1 cellular context compared by ENCODE assay signal in genomic region chr6:45326698-45327417, GRCh38.
TF ChIP-seq lines count a peak whose summit lies in the region.

No MANE protein-coding gene starts in this region.

TF ChIP-seq in K562, 482 proteins besides CTCF, POLR2A, EP300 and RAD21:
- no peak for TF ChIP-seq ZNF431 (CRISPR knock-in tag; IDR thresholded peaks at IDR 0.05)
- TF ChIP-seq RNF219 (CRISPR knock-in tag; IDR thresholded peaks at IDR 0.05) = no peak
- no peak for TF ChIP-seq TEAD2 (tag; IDR thresholded peaks at IDR 0.05)
- no peak for TF ChIP-seq ETV1 (tag; conservative IDR thresholded peaks at IDR 0.05; ENCODE audit: low read depth)
- TF ChIP-seq ZNF133 (CRISPR knock-in tag; IDR thresholded peaks at IDR 0.05) = no peak
- no peak for TF ChIP-seq ZNF224 (CRISPR knock-in tag; IDR thresholded peaks at IDR 0.05)
- no peak for TF ChIP-seq ZNF395 (CRISPR knock-in tag; IDR thresholded peaks at IDR 0.05)
- TF ChIP-seq ZNF699 (CRISPR knock-in tag; IDR thresholded peaks at IDR 0.05; ENCODE audit: insufficient replicate concordance) = no peak
- no peak for TF ChIP-seq MCM3 (IDR thresholded peaks at IDR 0.05)
- no peak for TF ChIP-seq CHAMP1 (IDR thresholded peaks at IDR 0.05)
- no peak for TF ChIP-seq POLR2G (IDR thresholded peaks at IDR 0.05; ENCODE audit: low read depth, low read length)
- no peak for TF ChIP-seq JUN (IDR thresholded peaks at IDR 0.05; ENCODE audit: borderline replicate concordance, low read depth, low read length)
- no peak for TF ChIP-seq JUN (CRISPR knock-in tag; IDR thresholded peaks at IDR 0.05; ENCODE audit: borderline replicate concordance)
- no peak for TF ChIP-seq ZNF143 (CRISPR knock-in tag; IDR thresholded peaks at IDR 0.05)
- no peak for TF ChIP-seq MCM5 (IDR thresholded peaks at IDR 0.05; ENCODE audit: low read depth)
- TF ChIP-seq HES1 (IDR thresholded peaks at IDR 0.05; ENCODE audit: low read depth) = no peak
- no peak for TF ChIP-seq ZNF407 (IDR thresholded peaks at IDR 0.05; ENCODE audit: low read depth)
- TF ChIP-seq HMGXB4 (CRISPR knock-in tag; IDR thresholded peaks at IDR 0.05) = no peak
- TF ChIP-seq MCM2 (IDR thresholded peaks at IDR 0.05; ENCODE audit: low read depth) = no peak
- TF ChIP-seq ZNF561 (CRISPR knock-in tag; conservative IDR thresholded peaks at IDR 0.05) = no peak
- no peak for TF ChIP-seq ZNF696 (CRISPR knock-in tag; conservative IDR thresholded peaks at IDR 0.05)
